In the genomic region with DNA sequence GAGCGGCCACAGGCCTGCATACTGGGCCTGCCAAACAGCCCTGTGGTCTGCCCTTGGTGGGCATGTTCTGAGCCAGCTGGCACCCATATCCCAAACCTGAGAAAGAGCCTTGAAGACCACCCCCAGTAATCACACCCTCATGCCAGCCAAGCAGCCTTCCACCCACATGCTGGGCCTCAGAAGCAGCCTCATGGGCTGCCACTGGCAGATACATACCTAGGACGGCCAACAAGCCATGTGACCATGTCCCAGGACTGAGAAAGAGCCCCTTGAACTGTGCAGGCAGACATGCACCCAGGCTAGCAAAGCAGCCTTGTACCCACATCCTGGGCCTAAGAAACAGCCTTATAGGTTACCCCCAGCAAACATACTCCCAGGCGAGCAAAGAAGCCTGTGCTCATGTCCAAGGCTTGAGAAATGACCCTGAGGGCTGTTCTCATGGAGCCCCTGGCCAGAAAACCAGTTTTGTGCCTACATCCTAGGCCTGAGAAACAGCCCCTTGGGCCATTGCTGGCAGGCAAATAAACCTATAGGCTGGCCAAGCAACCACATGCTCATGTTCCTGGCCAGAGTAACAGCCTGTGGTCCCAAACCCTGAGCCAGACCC, we compare ENCODE assay signal across 7 cellular contexts.
"Had no signal": no experiment of that assay in that cellular context is flagged by ENCODE, and none has a peak within 500 bp of the region (broad histone marks: within the 10 kb centered on the region; RNA-seq: fewer than 3 reads in every experiment).

No MANE protein-coding gene starts in this region.

- H3K4me3 ChIP-seq: GM23248, HAP-1 had no signal

- H3K9ac ChIP-seq: GM23248 had no signal

- H3K9me3 ChIP-seq: HAP-1 had no signal

- DNase-seq: GM23248, GOT3, H7, HFFc6, IMR-90 had no signal

- H3K4me1 ChIP-seq: HAP-1 had no signal

- H3K4me3 Mint-ChIP-seq: HFFc6 had no signal

- H3K27ac Mint-ChIP-seq: HFFc6 had no signal

- H3K27ac ChIP-seq: GM23248 had no signal

- ATAC-seq: HCT116 had no signal

- H3K9me3 Mint-ChIP-seq: HFFc6 had no signal

- H2AFZ ChIP-seq: GM23248 had no signal
